Comparison of ENCODE assay signal across 9 cellular contexts in the genomic region with DNA sequence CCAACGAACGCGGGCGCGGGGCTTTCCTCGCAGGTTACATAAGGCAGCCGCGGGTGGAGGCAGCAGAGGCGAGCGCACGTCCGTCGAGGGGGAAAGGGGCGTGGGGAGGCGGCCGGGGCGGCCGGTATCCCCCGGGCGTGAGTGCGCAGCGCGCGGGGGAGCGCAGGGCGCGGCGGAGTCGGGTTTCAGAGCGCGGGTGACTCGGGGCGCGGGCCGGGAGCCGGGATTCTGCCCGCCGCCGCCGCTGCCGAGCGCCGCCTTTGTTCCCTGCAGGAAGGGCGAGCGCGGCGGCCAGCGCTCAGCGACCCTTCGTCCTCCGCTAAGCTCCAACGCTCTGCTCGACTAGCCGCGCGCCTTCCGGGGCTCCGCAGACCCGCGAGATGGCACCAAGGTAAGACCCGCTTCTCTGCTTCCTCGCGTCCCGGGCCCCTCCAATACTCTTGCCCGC. TPM values are rescaled to one million over a fixed set of nuclear protein-coding genes. Genes with fewer than 3 reads are reported as not detected.
DNase-seq lines count a peak whose midpoint lies in the region; ATAC-seq and TF ChIP-seq lines count a peak whose summit lies in the region.
"Had no signal": no experiment of that assay in that cellular context is flagged by ENCODE, and none has a peak within 500 bp of the region (broad histone marks: within the 10 kb centered on the region; RNA-seq: fewer than 3 reads in every experiment).

A gene (plus strand): TSS at position 226 of the 448 bp plus-strand sequence. CDS start 155 bp downstream, at position 381.

- peak within 1 kb of the TSS; percentile 52 for H3K4me3 Mint-ChIP-seq in activated CD4-positive, alpha-beta T cell treated with anti-CD3 and anti-CD28 coated beads, Interleukin-2, amount 10 ng/mL, durations not matched to agents 7 days and 5 days
- peak within 1 kb of the TSS; percentile 87 to 93 (median 91) for H3K4me3 Mint-ChIP-seq in brain

- H3K4me1 Mint-ChIP-seq in activated CD4-positive, alpha-beta T cell treated with anti-CD3 and anti-CD28 coated beads, Interleukin-2, amount 10 ng/mL, durations not matched to agents 7 days and 5 days: peaks cover 21% of the 10 kb centered on the region
- peaks cover 16% of the 10 kb centered on the region for H3K4me1 Mint-ChIP-seq in brain

- no peak for TF ChIP-seq POLR2A in thyroid gland (IDR thresholded peaks at IDR 0.05)

- no peaks in the 10 kb centered on the region for H3K36me3 Mint-ChIP-seq in activated CD4-positive, alpha-beta T cell treated with anti-CD3 and anti-CD28 coated beads, Interleukin-2, amount 10 ng/mL, durations not matched to agents 7 days and 5 days (ENCODE audit: low read depth)
- H3K36me3 Mint-ChIP-seq in brain: peaks cover 5% of the 10 kb centered on the region

- H3K27ac ChIP-seq in lower lobe of right lung (no peak within 1 kb of the TSS), thyroid gland (peak within 1 kb of the TSS in 2 of 3 donors; percentile 46 to 71)

- DNase-seq in activated CD4-positive, alpha-beta T cell treated with anti-CD3 and anti-CD28 coated beads, Interleukin-2, amount 10 ng/mL, durations not matched to agents 7 days and 5 days: no peak
- no peak for DNase-seq in activated CD4-positive, alpha-beta T cell treated with anti-CD3 and anti-CD28 coated beads, Interleukin-2, amount 50 U/mL, for 48 hours
- DNase-seq in lower lobe of right lung (no peak), thyroid gland (no peak), left lobe of liver (ENCODE audit: low spot score) (no peak), NCI-H2196 (lab: John Stamatoyannopoulos, UW; ENCODE audit: unreplicated experiment) (no peak)
- DNase-seq in activated effector memory CD4-positive, alpha-beta T cell treated with anti-CD3 and anti-CD28 coated beads, Interleukin-2, amount 50 U/mL, for 16 hours: no peak

- CTCF ChIA-PET in activated CD4-positive, alpha-beta T cell treated with anti-CD3 and anti-CD28 coated beads, Interleukin-2, amount 10 ng/mL, durations not matched to agents 7 days and 5 days (lab: Charles Lee): no interaction called here

- H3K27me3 Mint-ChIP-seq in activated CD4-positive, alpha-beta T cell treated with anti-CD3 and anti-CD28 coated beads, Interleukin-2, amount 10 ng/mL, durations not matched to agents 7 days and 5 days: peaks cover 81% of the 10 kb centered on the region
- peaks cover 83% of the 10 kb centered on the region for H3K27me3 Mint-ChIP-seq in brain

- H3K36me3 ChIP-seq in lower lobe of right lung: no peaks in the 10 kb centered on the region
- H3K36me3 ChIP-seq in thyroid gland: no peaks in the 10 kb centered on the region

- no peaks in the 10 kb centered on the region for H3K9me3 Mint-ChIP-seq in activated CD4-positive, alpha-beta T cell treated with anti-CD3 and anti-CD28 coated beads, Interleukin-2, amount 10 ng/mL, durations not matched to agents 7 days and 5 days
- H3K9me3 Mint-ChIP-seq in brain: peaks cover 0 to 6% (median 0%) of the 10 kb centered on the region in 5 experiments

- intact Hi-C loops in lower lobe of right lung (cut with DNase I): no loop called here
- intact Hi-C loops in thyroid gland (cut with DNase I): no loop called here

- 0 to 1% methylated on average over 18 to 22 of the region's 65 CpGs for WGBS in thyroid gland, 2 donors

- H3K27me3 ChIP-seq in lower lobe of right lung (ENCODE audit: low read depth) (peaks cover 36% of the 10 kb centered on the region), thyroid gland (peaks cover 9% of the 10 kb centered on the region)

- POLR2A ChIA-PET in activated CD4-positive, alpha-beta T cell treated with anti-CD3 and anti-CD28 coated beads, Interleukin-2, amount 10 ng/mL, durations not matched to agents 7 days and 5 days (lab: Charles Lee): no interaction called here

- H3K9me3 ChIP-seq in lower lobe of right lung (no peaks in the 10 kb centered on the region), thyroid gland (no peaks in the 10 kb centered on the region)

- H3K27ac Mint-ChIP-seq in activated CD4-positive, alpha-beta T cell treated with anti-CD3 and anti-CD28 coated beads, Interleukin-2, amount 10 ng/mL, durations not matched to agents 7 days and 5 days: no peak within 1 kb of the TSS
- peak within 1 kb of the TSS in 3 of 5 experiments; percentile 54 to 80 (median 79) for H3K27ac Mint-ChIP-seq in brain

- H3K4me3 ChIP-seq in lower lobe of right lung: peak within 1 kb of the TSS; percentile 57
- H3K4me3 ChIP-seq in thyroid gland (replicated peaks in 1 of 3): peak within 1 kb of the TSS in 1 of 3 donors; percentile 27

- TF ChIP-seq CTCF in brain (conservative IDR thresholded peaks at IDR 0.05): no peak
- no peak for TF ChIP-seq CTCF in lower lobe of right lung (IDR thresholded peaks at IDR 0.05)
- TF ChIP-seq CTCF in thyroid gland (IDR thresholded peaks at IDR 0.05): no peak

- ATAC-seq in lower lobe of right lung (peak; percentile 43 to 47), left lobe of liver (no peak)

- H3K4me1 ChIP-seq in lower lobe of right lung: peaks cover 16% of the 10 kb centered on the region
- H3K4me1 ChIP-seq in thyroid gland: peaks cover 0 to 10% of the 10 kb centered on the region in 2 donors

RNA-seq across cellular contexts. Expression of the gene that starts here (rescaled TPM):
- total RNA-seq in activated CD4-positive, alpha-beta T cell treated with anti-CD3 and anti-CD28 coated beads, Interleukin-2, amount 10 ng/mL, durations not matched to agents 7 days and 5 days: under 1 TPM; 0.07 to 0.12 TPM
- polyA plus RNA-seq in brain (ENCODE audit: insufficient read depth, low read depth, low replicate concordance): 1.1 TPM
- 8.0 TPM for total RNA-seq in lower lobe of right lung
- 10 to 100 TPM in 3 of 4 donors, 1 to 10 TPM in 1; 8.0 to 15.2 (median 12.8) TPM for total RNA-seq in thyroid gland
- total RNA-seq in left lobe of liver: 0.23 TPM
- total RNA-seq: lung microvascular endothelial cell had no signal
